In the genomic region with DNA sequence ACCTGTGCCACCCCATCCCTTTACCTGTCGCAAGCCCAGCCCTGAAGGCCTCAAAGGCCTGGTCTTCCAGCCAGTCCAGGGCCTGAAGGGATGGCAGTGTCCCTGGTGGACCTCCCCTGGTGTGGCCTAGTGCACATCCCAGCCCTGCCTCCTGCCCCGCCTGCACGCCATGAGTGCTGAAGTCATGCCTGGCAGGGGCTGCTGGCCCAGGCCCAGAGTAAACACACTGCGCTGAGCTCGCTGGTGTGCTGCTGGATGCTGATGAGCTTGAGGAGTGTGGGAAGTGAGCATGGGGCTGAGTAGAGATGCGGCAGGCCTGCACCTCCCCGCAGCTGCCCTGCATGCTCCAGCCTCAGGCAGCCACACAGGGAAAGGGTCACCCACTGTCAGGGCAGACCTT, we compare ENCODE assay signal across 10 cellular contexts. TPM values are rescaled to one million over a fixed set of nuclear protein-coding genes. Genes with fewer than 3 reads are reported as not detected.
DNase-seq lines count a peak whose midpoint lies in the region; ATAC-seq and TF ChIP-seq lines count a peak whose summit lies in the region.
"Had no signal": no experiment of that assay in that cellular context is flagged by ENCODE, and none has a peak within 500 bp of the region (broad histone marks: within the 10 kb centered on the region; RNA-seq: fewer than 3 reads in every experiment).

No MANE protein-coding gene starts in this region.

- ATAC-seq in stimulated activated memory B cell treated with anti-CD40 and anti-IgM and Interleukin-4, amounts not matched to agents 10 μg/mL and 1 μg/mL and 100 μg/mL, for 72 hours, result no peak
- no peak for ATAC-seq in HG02623 (IDR thresholded peaks at IDR 0.05; ENCODE audit: unreplicated experiment)

- no peaks in the 10 kb centered on the region for H3K4me1 Mint-ChIP-seq in stimulated activated memory B cell treated with anti-CD40 and anti-IgM and Interleukin-4, amounts not matched to agents 10 μg/mL and 1 μg/mL and 100 μg/mL, for 72 hours

- H3K4me3 Mint-ChIP-seq in stimulated activated memory B cell treated with anti-CD40 and anti-IgM and Interleukin-4, amounts not matched to agents 10 μg/mL and 1 μg/mL and 100 μg/mL, for 72 hours, result no peak overlapping the region
- H3K4me3 Mint-ChIP-seq: stimulated activated naive CD8-positive, alpha-beta T cell treated with anti-CD3 and anti-CD28 coated beads, Interleukin-15, Interleukin-2, amounts not matched to agents 100 ng/mL and 50 ng/mL, for 24 hours had no signal

- no peak for TF ChIP-seq CTCF in fibroblast of villous mesenchyme (IDR thresholded peaks at IDR 0.05; ENCODE audit: insufficient read depth, low read depth, low read length)

- peak; percentile 44 for DNase-seq in DMS79 (lab: John Stamatoyannopoulos, UW)
- DNase-seq in fibroblast of villous mesenchyme (ENCODE audit: low read depth), result peak; percentile 57
- DNase-seq in posterior vena cava (ENCODE audit: low spot score), result peak; percentile 96
- DNase-seq in retina, result no peak
- no peak for DNase-seq in CD1c-positive myeloid dendritic cell (ENCODE audit: extremely low spot score)

- H3K27me3 Mint-ChIP-seq in stimulated activated memory B cell treated with anti-CD40 and anti-IgM and Interleukin-4, amounts not matched to agents 10 μg/mL and 1 μg/mL and 100 μg/mL, for 72 hours, result peaks cover 6% of the 10 kb centered on the region
- H3K27me3 Mint-ChIP-seq: stimulated activated naive CD8-positive, alpha-beta T cell treated with anti-CD3 and anti-CD28 coated beads, Interleukin-15, Interleukin-2, amounts not matched to agents 100 ng/mL and 50 ng/mL, for 24 hours had no signal

- H3K9me3 Mint-ChIP-seq in stimulated activated memory B cell treated with anti-CD40 and anti-IgM and Interleukin-4, amounts not matched to agents 10 μg/mL and 1 μg/mL and 100 μg/mL, for 72 hours, result no peaks in the 10 kb centered on the region
- H3K9me3 Mint-ChIP-seq: stimulated activated naive CD8-positive, alpha-beta T cell treated with anti-CD3 and anti-CD28 coated beads, Interleukin-15, Interleukin-2, amounts not matched to agents 100 ng/mL and 50 ng/mL, for 24 hours had no signal

- no peak overlapping the region for H3K27ac Mint-ChIP-seq in stimulated activated memory B cell treated with anti-CD40 and anti-IgM and Interleukin-4, amounts not matched to agents 10 μg/mL and 1 μg/mL and 100 μg/mL, for 72 hours
- H3K27ac Mint-ChIP-seq: stimulated activated naive CD8-positive, alpha-beta T cell treated with anti-CD3 and anti-CD28 coated beads, Interleukin-15, Interleukin-2, amounts not matched to agents 100 ng/mL and 50 ng/mL, for 24 hours had no signal

- H3K36me3 Mint-ChIP-seq in stimulated activated memory B cell treated with anti-CD40 and anti-IgM and Interleukin-4, amounts not matched to agents 10 μg/mL and 1 μg/mL and 100 μg/mL, for 72 hours, result no peaks in the 10 kb centered on the region

- intact Hi-C loops in posterior vena cava (cut with DNase I), result loop anchor here in 1 of 2 donors (5.0 kb wide), 1 partner anchor 42 kb away; a partner anchor contains a TSS

- no peak overlapping the region for H3K4me3 ChIP-seq in fibroblast of villous mesenchyme (ENCODE audit: low read depth, low read length)

TF ChIP-seq in PFSK-1, 5 proteins besides CTCF, POLR2A, EP300 and RAD21:
- peak; percentile 98 for TF ChIP-seq FOXP2 (optimal IDR thresholded peaks at IDR 0.05; ENCODE audit: borderline replicate concordance, extremely low read depth, extremely low read length, insufficient read depth)
- TF ChIP-seq SIN3A (IDR thresholded peaks at IDR 0.05; ENCODE audit: borderline replicate concordance, insufficient read depth, low read length), result no peak; the same call in 1 of the 2 replicates

RNA-seq across cellular contexts. Expression of a gene that starts 43.2 kb away (rescaled TPM):
- 45.9 TPM for polyA plus RNA-seq in PFSK-1 (2012; ENCODE audit: insufficient read length, low read depth)
- total RNA-seq in fibroblast of villous mesenchyme, result 88.9 and 160 TPM in 2 replicates
- total RNA-seq in posterior vena cava, result 100 to 1,000 TPM; 152 to 276 TPM

RNA-seq across cellular contexts. Expression of a gene that starts 50.1 kb away (rescaled TPM):
- polyA plus RNA-seq in PFSK-1 (2012; ENCODE audit: insufficient read length, low read depth), result not detected
- total RNA-seq in fibroblast of villous mesenchyme (not detected in 2 replicates), posterior vena cava (not detected)
- polyA plus RNA-seq: adipose tissue had no signal

RNA-seq across cellular contexts. Expression of a gene that starts 56.0 kb away (rescaled TPM):
- polyA plus RNA-seq in PFSK-1 (2012; ENCODE audit: insufficient read length, low read depth), result 0.05 TPM
- total RNA-seq in fibroblast of villous mesenchyme (under 0.01 TPM in 1 of 2 replicates, not detected in the other), posterior vena cava (not detected)

Comparison
In these comparisons a context has a peak if more than half of its experiments do, and no peak if none do; other contexts are left out.
1. DNase-seq: peak in DMS79 (single experiment), fibroblast of villous mesenchyme (single experiment) and posterior vena cava (single experiment); none in retina (single experiment) and CD1c-positive myeloid dendritic cell (single experiment).